ENCODE assay signal across 20 cellular contexts in genomic region chr20:44606725-44607441, GRCh38.
"Had no signal": no experiment of that assay in that cellular context is flagged by ENCODE, and none has a peak within 500 bp of the region (broad histone marks: within the 10 kb centered on the region; RNA-seq: fewer than 3 reads in every experiment).

No MANE protein-coding gene starts in this region.

- H3K27me3 Mint-ChIP-seq: central memory CD8-positive, alpha-beta T cell; memory B cell had no signal

- H3K27ac Mint-ChIP-seq: mesothelial cell of epicardium; stimulated activated effector memory CD8-positive, alpha-beta T cell treated with anti-CD3 and anti-CD28 coated beads, Interleukin-12 subunit alpha, Interleukin-12 subunit beta, amount 100 ng/mL, for 72 hours had no signal

- DNase-seq: effector memory CD4-positive, alpha-beta T cell; glutamatergic neuron; islet precursor cell; left lung; lower lobe of right lung; posterior cingulate gyrus; small intestine; stimulated activated CD4-positive, alpha-beta T cell treated with anti-CD3 and anti-CD28 coated beads, Interleukin-2, amount 100 ng/mL, for 48 hours; stomach; substantia nigra; transverse colon had no signal

- ATAC-seq: esophagus mucosa; gastroesophageal sphincter; left lung; lower lobe of right lung; stimulated activated effector memory CD8-positive, alpha-beta T cell treated with anti-CD3 and anti-CD28 coated beads, Interleukin-12 subunit alpha, Interleukin-12 subunit beta, amount 100 ng/mL, for 72 hours had no signal

- H3K9me3 ChIP-seq: gastroesophageal sphincter, left lung, lower lobe of right lung, right atrium auricular region, stomach, thoracic aorta, transverse colon had no signal

- H3K36me3 ChIP-seq: gastroesophageal sphincter, left lung, lower lobe of right lung, stomach, thoracic aorta, transverse colon had no signal

- H3K27ac ChIP-seq: left lung, lower lobe of right lung, right atrium auricular region, stomach, thoracic aorta had no signal

- H3K4me3 Mint-ChIP-seq: central memory CD8-positive, alpha-beta T cell; memory B cell; mesothelial cell of epicardium; neural crest cell; stimulated activated effector memory CD8-positive, alpha-beta T cell treated with anti-CD3 and anti-CD28 coated beads, Interleukin-12 subunit alpha, Interleukin-12 subunit beta, amount 100 ng/mL, for 72 hours had no signal

- H3K9me3 Mint-ChIP-seq: central memory CD8-positive, alpha-beta T cell; memory B cell; neural crest cell; stimulated activated effector memory CD8-positive, alpha-beta T cell treated with anti-CD3 and anti-CD28 coated beads, Interleukin-12 subunit alpha, Interleukin-12 subunit beta, amount 100 ng/mL, for 72 hours had no signal

- H3K27me3 ChIP-seq: gastroesophageal sphincter, left lung, right atrium auricular region, stomach, transverse colon had no signal

- H3K4me3 ChIP-seq: gastroesophageal sphincter, left lung, lower lobe of right lung, right atrium auricular region, stomach, thoracic aorta, transverse colon had no signal
